1 cellular context compared by ENCODE assay signal in genomic region chr19:55287361-55288079, GRCh38.
TF ChIP-seq lines count a peak whose summit lies in the region.

No MANE protein-coding gene starts in this region.

TF ChIP-seq in H1, 55 proteins besides CTCF, POLR2A, EP300 and RAD21:
- no peak for TF ChIP-seq RXRA (IDR thresholded peaks at IDR 0.05; ENCODE audit: insufficient read depth, low read depth, low read length)
